In the genomic region with DNA sequence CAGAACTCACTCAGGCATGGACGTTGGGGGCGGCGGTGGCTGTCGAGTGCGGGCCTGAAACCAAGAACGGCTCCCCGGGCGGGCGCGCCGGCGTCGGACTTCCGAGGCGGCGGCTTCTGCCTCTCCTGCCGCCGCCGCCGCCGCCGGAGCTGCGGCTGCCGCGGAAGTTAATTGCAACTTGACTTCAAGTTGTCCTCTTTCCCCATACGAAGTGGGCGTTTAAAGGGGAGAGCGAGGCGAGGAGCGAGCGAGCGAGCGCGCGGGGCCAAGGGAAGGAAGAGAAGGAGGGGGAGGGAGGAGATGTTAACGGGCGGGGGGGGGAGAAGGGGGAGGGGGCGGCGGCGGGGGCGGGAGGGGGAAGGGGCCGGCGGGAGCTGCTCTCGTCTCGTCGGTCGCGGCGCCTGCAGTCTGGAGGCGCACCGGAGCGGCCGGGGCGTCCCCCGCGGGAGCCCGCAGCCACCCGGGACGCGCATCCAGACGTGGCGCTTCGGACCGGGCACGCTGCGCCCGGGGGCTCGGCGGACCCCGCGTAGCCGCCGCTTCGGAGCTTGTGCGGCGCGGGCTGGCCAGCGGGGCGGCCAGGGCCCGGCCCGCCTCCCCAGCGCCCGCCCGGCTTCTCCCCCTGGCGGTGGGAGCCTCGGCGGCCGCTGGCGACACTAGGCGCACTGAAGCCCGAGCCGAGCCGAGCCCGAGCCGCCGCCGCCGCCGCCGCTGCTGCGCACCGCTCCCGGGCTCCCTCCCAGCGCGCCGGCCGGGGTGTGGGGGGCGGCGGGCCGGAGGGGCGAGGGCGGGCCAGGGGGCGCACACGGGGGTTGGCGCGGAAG, we compare ENCODE assay signal across 8 cellular contexts. TPM values are rescaled to one million over a fixed set of nuclear protein-coding genes. Genes with fewer than 3 reads are reported as not detected.
DNase-seq lines count a peak whose midpoint lies in the region; ATAC-seq and TF ChIP-seq lines count a peak whose summit lies in the region.

No MANE protein-coding gene starts in this region.

- H3K27me3 Mint-ChIP-seq in CD8-positive, alpha-beta T cell (ENCODE audit: low read depth), result no peaks in the 10 kb centered on the region
- H3K27me3 Mint-ChIP-seq in activated naive CD4-positive, alpha-beta T cell treated with anti-CD3 and anti-CD28 coated beads, Interleukin-2, amount 50 U/mL, for 24 hours, result no peaks in the 10 kb centered on the region

- H3K4me1 ChIP-seq in CD8-positive, alpha-beta T cell (ENCODE audit: insufficient read depth, low read length), result peaks cover 4% of the 10 kb centered on the region
- peaks cover 0 to 17% of the 10 kb centered on the region in 2 experiments; a peak in 2 of 4 replicates for H3K4me1 ChIP-seq in SK-N-SH (ENCODE audit: control insufficient read depth in 1 of 2, insufficient read depth in 2 of 2, low read depth in 1 of 2, low read length in 1 of 2)
- H3K4me1 ChIP-seq in left ventricle myocardium inferior, result peaks cover 27% of the 10 kb centered on the region
- H3K4me1 ChIP-seq in rectal smooth muscle tissue (ENCODE audit: control insufficient read depth, insufficient read depth, low read length), result no peaks in the 10 kb centered on the region

- CTCF ChIA-PET in CD8-positive, alpha-beta T cell (lab: Charles Lee), result interaction anchor here (0.7 to 3.6 kb wide), 8 partner anchors 9 to 314 kb away, joined by 3 to 36 read pairs (median 4); no protein-coding TSS in a partner anchor
- CTCF ChIA-PET in SK-N-SH (lab: Yijun Ruan, JAX), result interaction anchor here (0.6 to 2.7 kb wide), 17 partner anchors 9 to 1099 kb away, joined by 3 to 13 read pairs (median 3); no protein-coding TSS in a partner anchor

- no peak for TF ChIP-seq EP300 in SK-N-SH (IDR thresholded peaks at IDR 0.05; ENCODE audit: borderline replicate concordance in 1 of 2, low read depth in 1 of 2, low read length in 1 of 2)

- ATAC-seq in CD8-positive, alpha-beta T cell, result peak; percentile 61
- peak; percentile 95 for ATAC-seq in GM19452 (IDR thresholded peaks at IDR 0.05; ENCODE audit: unreplicated experiment)

- WGBS in SK-N-SH (ENCODE audit: low lambda C conversion rate), result 5% methylated on average over 35 of the region's 116 CpGs

- peak overlapping the region; percentile 94 for H2AFZ ChIP-seq in SK-N-SH (ENCODE audit: low read depth)

- peak overlapping the region; percentile 90 for H3K27ac ChIP-seq in CD8-positive, alpha-beta T cell (ENCODE audit: low read depth, low read length)
- H3K27ac ChIP-seq in SK-N-SH (ENCODE audit: low read depth in 2 of 2, low read length in 1 of 2) (no peak overlapping the region), left ventricle myocardium inferior (replicated peaks) (peak overlapping the region; percentile 53), rectal smooth muscle tissue (ENCODE audit: low read depth, low read length) (peak overlapping the region; percentile 63)

- no peak for TF ChIP-seq CTCF in CD8-positive, alpha-beta T cell (IDR thresholded peaks at IDR 0.05)
- TF ChIP-seq CTCF in SK-N-SH (IDR thresholded peaks at IDR 0.05) (no peak), left ventricle myocardium inferior (IDR thresholded peaks at IDR 0.05; ENCODE audit: borderline replicate concordance) (peak; percentile 59)

- H3K27me3 ChIP-seq in CD8-positive, alpha-beta T cell (ENCODE audit: insufficient read depth, low read length), result no peaks in the 10 kb centered on the region
- peaks cover 28% of the 10 kb centered on the region; the same call in 1 of the 2 replicates for H3K27me3 ChIP-seq in SK-N-SH (ENCODE audit: insufficient read depth)
- peaks cover 71% of the 10 kb centered on the region for H3K27me3 ChIP-seq in left ventricle myocardium inferior (ENCODE audit: low read depth)
- no peaks in the 10 kb centered on the region for H3K27me3 ChIP-seq in rectal smooth muscle tissue (ENCODE audit: control insufficient read depth, insufficient read depth, low read length)

- peaks cover 7% of the 10 kb centered on the region for H3F3A ChIP-seq in SK-N-SH (replicated peaks; ENCODE audit: insufficient read depth)

- H3K4me2 ChIP-seq in SK-N-SH, result peak overlapping the region; percentile 84

- no peaks in the 10 kb centered on the region for H3K9me2 ChIP-seq in SK-N-SH

- intact Hi-C loops in CD8-positive, alpha-beta T cell (cut with DNase I, micrococcal nuclease), result loop anchor here (1.0 to 10.0 kb wide), 16 partner anchors 9 to 1563 kb away; partner anchors contain the start of genes PLCL2 (in 1 of the 2) and SATB1 (in 1 of the 2)
- intact Hi-C loops in left ventricle myocardium inferior (cut with micrococcal nuclease), result no loop called here

- peaks cover 48% of the 10 kb centered on the region for H3K4me1 Mint-ChIP-seq in CD8-positive, alpha-beta T cell (ENCODE audit: low read depth)
- H3K4me1 Mint-ChIP-seq in activated naive CD4-positive, alpha-beta T cell treated with anti-CD3 and anti-CD28 coated beads, Interleukin-2, amount 50 U/mL, for 24 hours, result peaks cover 45% of the 10 kb centered on the region

- peaks cover 16% of the 10 kb centered on the region for H3K9me3 Mint-ChIP-seq in CD8-positive, alpha-beta T cell
- no peaks in the 10 kb centered on the region for H3K9me3 Mint-ChIP-seq in activated naive CD4-positive, alpha-beta T cell treated with anti-CD3 and anti-CD28 coated beads, Interleukin-2, amount 50 U/mL, for 24 hours

- H3K36me3 Mint-ChIP-seq in CD8-positive, alpha-beta T cell, result peaks cover 50% of the 10 kb centered on the region
- peaks cover 10% of the 10 kb centered on the region for H3K36me3 Mint-ChIP-seq in activated naive CD4-positive, alpha-beta T cell treated with anti-CD3 and anti-CD28 coated beads, Interleukin-2, amount 50 U/mL, for 24 hours

- no peaks in the 10 kb centered on the region for H3K36me3 ChIP-seq in CD8-positive, alpha-beta T cell (ENCODE audit: insufficient read depth, low read length)
- no peaks in the 10 kb centered on the region for H3K36me3 ChIP-seq in SK-N-SH (replicated peaks in 1 of 2; ENCODE audit: control insufficient read depth in 1 of 2, insufficient read depth in 2 of 2, low read length in 1 of 2)
- peaks cover 4% of the 10 kb centered on the region for H3K36me3 ChIP-seq in left ventricle myocardium inferior
- no peaks in the 10 kb centered on the region for H3K36me3 ChIP-seq in rectal smooth muscle tissue (ENCODE audit: control insufficient read depth, insufficient read depth, low read length)

- peak overlapping the region; percentile 99 for H3K27ac Mint-ChIP-seq in CD8-positive, alpha-beta T cell
- peak overlapping the region; percentile 93 for H3K27ac Mint-ChIP-seq in activated naive CD4-positive, alpha-beta T cell treated with anti-CD3 and anti-CD28 coated beads, Interleukin-2, amount 50 U/mL, for 24 hours

- H3K4me3 Mint-ChIP-seq in CD8-positive, alpha-beta T cell, result peak overlapping the region; percentile 92
- peak overlapping the region; percentile 97 for H3K4me3 Mint-ChIP-seq in activated naive CD4-positive, alpha-beta T cell treated with anti-CD3 and anti-CD28 coated beads, Interleukin-2, amount 50 U/mL, for 24 hours

- POLR2A ChIA-PET in CD8-positive, alpha-beta T cell (lab: Charles Lee), result interaction anchor here (0.6 to 3.3 kb wide), 26 partner anchors 9 to 545 kb away, joined by 3 to 35 read pairs (median 4); partner anchors contain the start of gene SATB1
- POLR2A ChIA-PET in SK-N-SH (lab: Yijun Ruan, JAX), result interaction anchor here (1.0 kb wide), 1 partner anchor 331 kb away, joined by 5 read pairs; no protein-coding TSS in a partner anchor

- TF ChIP-seq RAD21 in SK-N-SH (IDR thresholded peaks at IDR 0.05; ENCODE audit: low read length), result peak; percentile 23; the same call in 1 of the 2 replicates

- H3K9me3 ChIP-seq in CD8-positive, alpha-beta T cell (ENCODE audit: low read length), result no peaks in the 10 kb centered on the region
- no peaks in the 10 kb centered on the region for H3K9me3 ChIP-seq in SK-N-SH
- H3K9me3 ChIP-seq in left ventricle myocardium inferior (replicated peaks), result peaks cover 12% of the 10 kb centered on the region

- H4K20me1 ChIP-seq in SK-N-SH (ENCODE audit: insufficient read depth), result no peaks in the 10 kb centered on the region

- peak overlapping the region; percentile 91 for H3K4me3 ChIP-seq in CD8-positive, alpha-beta T cell (ENCODE audit: low read depth, low read length)
- H3K4me3 ChIP-seq in SK-N-SH (ENCODE audit: low read depth in 2 of 2, low read length in 1 of 2) (peak overlapping the region; percentile 39 to 61), left ventricle myocardium inferior (peak overlapping the region; percentile 72), rectal smooth muscle tissue (ENCODE audit: low read length) (peak overlapping the region; percentile 87)

- no peaks in the 10 kb centered on the region; the same call in 1 of the 2 replicates for H3K79me2 ChIP-seq in SK-N-SH (ENCODE audit: insufficient read depth)

- H3K9ac ChIP-seq in SK-N-SH (peak overlapping the region; percentile 24; the same call in 1 of the 2 replicates), rectal smooth muscle tissue (ENCODE audit: low read length) (peak overlapping the region; percentile 66)

- DNase-seq in CD8-positive, alpha-beta T cell, result peak; percentile 53 to 90 (median 72)
- DNase-seq in HK-2 (ENCODE audit: unreplicated experiment) (peak; percentile 36), SK-N-SH (peak; percentile 94), left ventricle myocardium inferior (peak; percentile 68), cerebellar cortex (ENCODE audit: low spot score) (no peak)

TF ChIP-seq in SK-N-SH, 30 proteins besides CTCF, POLR2A, EP300 and RAD21:
- no peak for TF ChIP-seq YY1 (IDR thresholded peaks at IDR 0.05; ENCODE audit: low read depth)

RNA-seq across cellular contexts. Expression of gene SATB1, which starts 19.7 kb away (rescaled TPM):
- 100 to 1,000 TPM; 333 to 346 TPM for total RNA-seq in CD8-positive, alpha-beta T cell
- polyA plus RNA-seq in SK-N-SH (2012; rRNA removed), result 8.5 and 12.6 TPM in 2 replicates
- 8.1 and 9.4 TPM in 2 replicates for polyA plus RNA-seq in SK-N-SH (2012; cell fraction: cytosol; rRNA removed)
- 20.8 and 20.9 TPM in 2 replicates for polyA plus RNA-seq in SK-N-SH (2012; cell fraction: nucleus; rRNA removed)
- 44.3 TPM for total RNA-seq in left ventricle myocardium inferior

Comparison
In these comparisons a context has a peak if more than half of its experiments do, and no peak if none do; other contexts are left out.
1. H3K27ac ChIP-seq: peak in CD8-positive, alpha-beta T cell (single experiment), left ventricle myocardium inferior (single experiment) and rectal smooth muscle tissue (single experiment); none in SK-N-SH (0 of 2).
2. Peak in every context shown above with its lines, with median percentiles within 50 percentile points of each other: H3K4me3 ChIP-seq.